ENCODE assay signal across 1 cellular context in the genomic region with DNA sequence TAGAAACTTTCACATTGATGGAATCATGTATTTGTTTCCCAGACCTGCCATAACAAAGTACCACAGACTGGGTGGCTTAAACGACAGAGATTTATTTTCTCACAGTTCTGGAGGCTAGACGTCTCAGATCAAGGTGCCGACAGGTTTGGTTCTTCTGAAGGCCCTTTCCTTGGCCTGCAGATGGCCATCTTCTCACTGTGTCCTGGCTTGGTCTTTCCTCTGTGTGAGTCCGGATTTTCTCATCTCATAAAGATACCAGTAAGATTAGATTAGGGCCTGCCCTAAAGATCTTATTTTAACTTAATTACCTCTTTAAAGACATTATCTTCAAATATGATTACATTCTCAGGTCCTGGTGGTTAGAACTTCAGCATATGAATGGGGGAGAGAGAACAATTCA.
TF ChIP-seq lines count a peak whose summit lies in the region.

No MANE protein-coding gene starts in this region.

TF ChIP-seq in HEK293, 187 proteins besides CTCF, POLR2A, EP300 and RAD21:
- TF ChIP-seq PRDM6 (tag by site-specific recombination; IDR thresholded peaks at IDR 0.05) (0 out of 2 replicates have a peak, but pooled peaks have one; percentile 7), HOXC10 (CRISPR knock-in tag; IDR thresholded peaks at IDR 0.05) (no peak), SP2 (tag by site-specific recombination; IDR thresholded peaks at IDR 0.05) (no peak), ZNF394 (tag by site-specific recombination; IDR thresholded peaks at IDR 0.05; ENCODE audit: borderline replicate concordance) (no peak)
- TF ChIP-seq, protein P1, sequence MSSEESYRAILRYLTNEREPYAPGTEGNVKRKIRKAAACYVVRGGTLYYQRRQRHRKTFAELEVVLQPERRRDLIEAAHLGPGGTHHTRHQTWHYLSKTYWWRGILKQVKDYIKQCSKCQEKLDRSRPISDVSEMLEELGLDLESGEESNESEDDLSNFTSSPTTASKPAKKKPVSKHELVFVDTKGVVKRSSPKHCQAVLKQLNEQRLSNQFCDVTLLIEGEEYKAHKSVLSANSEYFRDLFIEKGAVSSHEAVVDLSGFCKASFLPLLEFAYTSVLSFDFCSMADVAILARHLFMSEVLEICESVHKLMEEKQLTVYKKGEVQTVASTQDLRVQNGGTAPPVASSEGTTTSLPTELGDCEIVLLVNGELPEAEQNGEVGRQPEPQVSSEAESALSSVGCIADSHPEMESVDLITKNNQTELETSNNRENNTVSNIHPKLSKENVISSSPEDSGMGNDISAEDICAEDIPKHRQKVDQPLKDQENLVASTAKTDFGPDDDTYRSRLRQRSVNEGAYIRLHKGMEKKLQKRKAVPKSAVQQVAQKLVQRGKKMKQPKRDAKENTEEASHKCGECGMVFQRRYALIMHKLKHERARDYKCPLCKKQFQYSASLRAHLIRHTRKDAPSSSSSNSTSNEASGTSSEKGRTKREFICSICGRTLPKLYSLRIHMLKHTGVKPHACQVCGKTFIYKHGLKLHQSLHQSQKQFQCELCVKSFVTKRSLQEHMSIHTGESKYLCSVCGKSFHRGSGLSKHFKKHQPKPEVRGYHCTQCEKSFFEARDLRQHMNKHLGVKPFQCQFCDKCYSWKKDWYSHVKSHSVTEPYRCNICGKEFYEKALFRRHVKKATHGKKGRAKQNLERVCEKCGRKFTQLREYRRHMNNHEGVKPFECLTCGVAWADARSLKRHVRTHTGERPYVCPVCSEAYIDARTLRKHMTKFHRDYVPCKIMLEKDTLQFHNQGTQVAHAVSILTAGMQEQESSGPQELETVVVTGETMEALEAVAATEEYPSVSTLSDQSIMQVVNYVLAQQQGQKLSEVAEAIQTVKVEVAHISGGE (tag by site-specific recombination; conservative IDR thresholded peaks at IDR 0.05; ENCODE audit: low read depth): no peak
